ENCODE assay signal across 8 cellular contexts in genomic region chr11:57493507-57494503, GRCh38. TPM values are rescaled to one million over a fixed set of nuclear protein-coding genes. Genes with fewer than 3 reads are reported as not detected.
DNase-seq lines count a peak whose midpoint lies in the region; ATAC-seq and FAIRE-seq lines count a peak whose summit lies in the region.

No MANE protein-coding gene starts in this region.

- no peak for FAIRE-seq in RCC 7860 (lab: Jason Lieb, UNC)

- peak; percentile 62 for ATAC-seq in HG03159 (IDR thresholded peaks at IDR 0.05; ENCODE audit: unreplicated experiment)
- peak; percentile 76 for ATAC-seq in left ventricle myocardium superior

- DNase-seq in NCI-H2227 (lab: John Stamatoyannopoulos, UW; ENCODE audit: unreplicated experiment), result peak; percentile 36
- no peak for DNase-seq in NCI-H2227 treated with DMSO at 0.1 percent for 48 hours (lab: John Stamatoyannopoulos, UW)
- peak; percentile 12 for DNase-seq in RCC 7860 (ENCODE audit: low spot score)
- peak; percentile 83 for DNase-seq in activated naive CD4-positive, alpha-beta T cell treated with Interleukin-2 at 50 U/mL for 16 hours
- DNase-seq in left ventricle myocardium superior, result peak; percentile 71
- peak; percentile 50 to 68 for DNase-seq in stimulated activated CD4-positive, alpha-beta T cell treated with anti-CD3 and anti-CD28 coated beads, Interleukin-15, amount 100 ng/mL, for 1 hour (ENCODE audit: low read depth in 1 of 2, low spot score in 1 of 2)
- no peak for DNase-seq in dedifferentiated amniotic fluid mesenchymal stem cell (ENCODE audit: extremely low spot score)

- intact Hi-C loops in left ventricle myocardium superior (cut with micrococcal nuclease), result loop anchor here (5.0 kb wide), 1 partner anchor 33 kb away; no protein-coding TSS in a partner anchor

RNA-seq across cellular contexts. Expression of gene SLC43A1, which starts 21.7 kb away (rescaled TPM):
- total RNA-seq in left ventricle myocardium superior, result 4.5 TPM

RNA-seq across cellular contexts. Expression of gene RTN4RL2, which starts 33.5 kb away (rescaled TPM):
- total RNA-seq in left ventricle myocardium superior, result 1.0 TPM

RNA-seq across cellular contexts. Expression of gene TIMM10, which starts 36.7 kb away (rescaled TPM):
- 56.7 TPM for total RNA-seq in left ventricle myocardium superior

RNA-seq across cellular contexts. Expression of gene SMTNL1, which starts 43.6 kb away (rescaled TPM):
- not detected for total RNA-seq in left ventricle myocardium superior

Comparison
In these comparisons a context has a peak if more than half of its experiments do, and no peak if none do; other contexts are left out.
1. DNase-seq: peak in NCI-H2227 (single experiment), RCC 7860 (single experiment), activated naive CD4-positive, alpha-beta T cell treated with Interleukin-2 at 50 U/mL for 16 hours (single experiment), left ventricle myocardium superior (single experiment) and stimulated activated CD4-positive, alpha-beta T cell treated with anti-CD3 and anti-CD28 coated beads, Interleukin-15, amount 100 ng/mL, for 1 hour (2 of 2); none in NCI-H2227 treated with DMSO at 0.1 percent for 48 hours (single experiment) and dedifferentiated amniotic fluid mesenchymal stem cell (single experiment).